Comparison of ENCODE assay signal across 1 cellular context in genomic region chr14:37493606-37494005, GRCh38.
TF ChIP-seq lines count a peak whose summit lies in the region.

No MANE protein-coding gene starts in this region.

TF ChIP-seq in HepG2, 621 proteins besides CTCF, POLR2A, EP300 and RAD21 (continued from another document and continues in another):
- TF ChIP-seq ATF2 (CRISPR knock-in tag; IDR thresholded peaks at IDR 0.05), result no peak
- no peak for TF ChIP-seq SRF (IDR thresholded peaks at IDR 0.05; ENCODE audit: low read depth, low read length)
- TF ChIP-seq ZNF142 (CRISPR knock-in tag; IDR thresholded peaks at IDR 0.05), result no peak
- peak; percentile 96 for TF ChIP-seq CEBPB (IDR thresholded peaks at IDR 0.05; ENCODE audit: borderline replicate concordance, low read depth, low read length)
- TF ChIP-seq ZNF329 (CRISPR knock-in tag; IDR thresholded peaks at IDR 0.05; ENCODE audit: low read depth), result no peak
- TF ChIP-seq ATF4 (CRISPR knock-in tag; IDR thresholded peaks at IDR 0.05), result peak in 1 of 2 experiments; percentile 95; a peak in 2 of 4 replicates
- TF ChIP-seq ZNF569 (CRISPR knock-in tag; IDR thresholded peaks at IDR 0.05; ENCODE audit: borderline replicate concordance), result no peak
- TF ChIP-seq TIGD3 (CRISPR knock-in tag; IDR thresholded peaks at IDR 0.05; ENCODE audit: borderline replicate concordance), result no peak
- TF ChIP-seq ZNF101 (CRISPR knock-in tag; IDR thresholded peaks at IDR 0.05; ENCODE audit: borderline replicate concordance, low read depth), result no peak
- no peak for TF ChIP-seq HINFP (CRISPR knock-in tag; IDR thresholded peaks at IDR 0.05; ENCODE audit: low read depth)
- no peak for TF ChIP-seq ZNF75D (CRISPR knock-in tag; IDR thresholded peaks at IDR 0.05; ENCODE audit: borderline replicate concordance)
- no peak for TF ChIP-seq TOE1 (CRISPR knock-in tag; IDR thresholded peaks at IDR 0.05)
- TF ChIP-seq ZMYM4 (CRISPR knock-in tag; IDR thresholded peaks at IDR 0.05), result no peak
- TF ChIP-seq NFRKB (IDR thresholded peaks at IDR 0.05), result no peak
- no peak for TF ChIP-seq ATAD3A (CRISPR knock-in tag; IDR thresholded peaks at IDR 0.05)
- no peak for TF ChIP-seq ZNF800 (CRISPR knock-in tag; IDR thresholded peaks at IDR 0.05)
- no peak for TF ChIP-seq HES4 (CRISPR knock-in tag; IDR thresholded peaks at IDR 0.05; ENCODE audit: borderline replicate concordance)
- no peak for TF ChIP-seq ZBTB7A (CRISPR knock-in tag; IDR thresholded peaks at IDR 0.05)
- no peak for TF ChIP-seq MXI1 (IDR thresholded peaks at IDR 0.05; ENCODE audit: borderline replicate concordance, low read depth, low read length)
- TF ChIP-seq SOX5 (CRISPR knock-in tag; IDR thresholded peaks at IDR 0.05; ENCODE audit: borderline replicate concordance), result 0 out of 2 replicates have a peak, but pooled peaks have one; percentile 30
- TF ChIP-seq CSRNP2 (CRISPR knock-in tag; conservative IDR thresholded peaks at IDR 0.05; ENCODE audit: low read depth), result no peak
- no peak for TF ChIP-seq CBFB (CRISPR knock-in tag; IDR thresholded peaks at IDR 0.05)
- peak; percentile 33; the same call in 1 of the 2 replicates for TF ChIP-seq NFIC (IDR thresholded peaks at IDR 0.05; ENCODE audit: low read length)
- TF ChIP-seq HBP1 (CRISPR knock-in tag; IDR thresholded peaks at IDR 0.05; ENCODE audit: low read depth), result no peak
- no peak for TF ChIP-seq NR2F2 (IDR thresholded peaks at IDR 0.05; ENCODE audit: borderline replicate concordance, low read depth)
- TF ChIP-seq ZNF160 (CRISPR knock-in tag; IDR thresholded peaks at IDR 0.05), result no peak
- TF ChIP-seq PHF5A (CRISPR knock-in tag; IDR thresholded peaks at IDR 0.05; ENCODE audit: low read depth, unreplicated experiment), result no peak
- no peak for TF ChIP-seq SKIL (CRISPR knock-in tag; IDR thresholded peaks at IDR 0.05; ENCODE audit: borderline replicate concordance)
- peak; percentile 53; the same call in 1 of the 2 replicates for TF ChIP-seq ZGPAT (CRISPR knock-in tag; IDR thresholded peaks at IDR 0.05)
- TF ChIP-seq GLMP (CRISPR knock-in tag; IDR thresholded peaks at IDR 0.05; ENCODE audit: borderline replicate concordance), result no peak
- no peak for TF ChIP-seq ZNF883 (CRISPR knock-in tag; IDR thresholded peaks at IDR 0.05; ENCODE audit: not compliant biosample characterization)
